In genomic region chr9:68505681-68506409, GRCh38 we compare ENCODE assay signal across 1 cellular context.
TF ChIP-seq lines count a peak whose summit lies in the region.

No MANE protein-coding gene starts in this region.

TF ChIP-seq in HepG2, 621 proteins besides CTCF, POLR2A, EP300 and RAD21 (continued from another document):
- TF ChIP-seq IRF1 (CRISPR knock-in tag; IDR thresholded peaks at IDR 0.05; ENCODE audit: low read depth) (no peak), NFYC (CRISPR knock-in tag; IDR thresholded peaks at IDR 0.05) (peak; percentile 50; the same call in 1 of the 2 replicates), NFYB (CRISPR knock-in tag; IDR thresholded peaks at IDR 0.05) (0 out of 2 replicates have a peak, but pooled peaks have one; percentile 26), ZNF644 (CRISPR knock-in tag; IDR thresholded peaks at IDR 0.05; ENCODE audit: low read depth) (no peak), ZNF674 (CRISPR knock-in tag; IDR thresholded peaks at IDR 0.05; ENCODE audit: low read depth) (no peak), HNRNPH1 (optimal IDR thresholded peaks at IDR 0.05; ENCODE audit: low read depth, low read length) (no peak), SIN3A (IDR thresholded peaks at IDR 0.05; ENCODE audit: borderline replicate concordance, low read depth, low read length) (no peak)
